In the genomic region with DNA sequence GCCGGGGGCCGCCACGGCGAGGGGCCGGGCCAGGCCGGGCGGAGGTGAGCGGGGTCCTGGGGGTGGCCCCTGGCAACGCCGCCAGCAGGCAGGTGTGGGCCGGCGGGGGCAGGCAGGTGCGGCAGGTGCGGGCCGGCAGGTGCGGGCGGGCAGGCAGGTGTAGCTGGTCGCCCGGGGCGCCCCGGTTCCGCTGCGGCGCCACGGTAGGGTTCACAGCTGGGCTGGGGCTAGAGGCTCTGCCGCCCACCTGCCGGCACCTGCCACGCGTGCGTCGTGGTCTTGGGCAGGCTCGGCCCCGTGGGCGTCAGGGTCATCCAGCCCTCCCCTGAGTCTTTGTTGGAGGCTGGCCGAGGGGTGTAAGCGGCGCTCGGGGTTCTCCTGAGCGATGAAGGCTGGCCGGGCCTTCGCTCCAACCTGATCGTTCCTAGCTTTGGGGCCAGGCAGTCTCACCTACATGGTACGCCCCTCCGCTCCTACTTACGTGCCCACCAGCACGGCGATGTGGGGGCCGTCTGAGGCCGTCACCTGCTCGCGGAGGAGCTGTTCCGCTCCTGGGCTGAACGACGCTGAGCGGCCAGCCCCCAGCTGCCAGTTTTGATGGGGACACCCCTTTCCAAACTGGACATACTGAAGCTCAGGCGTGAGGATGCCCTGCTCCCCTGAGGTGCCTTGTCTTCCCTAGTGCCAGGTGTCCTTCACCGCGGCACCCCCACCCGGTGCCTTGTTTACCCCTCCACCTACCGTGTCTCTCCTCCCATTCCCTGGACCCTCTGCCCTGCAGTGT, we compare ENCODE assay signal across 1 cellular context.
TF ChIP-seq lines count a peak whose summit lies in the region.

No MANE protein-coding gene starts in this region.

TF ChIP-seq in GM12878, 131 proteins besides CTCF, POLR2A, EP300 and RAD21:
- TF ChIP-seq TCF12 (IDR thresholded peaks at IDR 0.05; ENCODE audit: low read depth, low read length) (peak; percentile 97), EGR1 (IDR thresholded peaks at IDR 0.05; ENCODE audit: borderline replicate concordance in 1 of 2, low read depth in 2 of 2, low read length in 2 of 2) (peak in 1 of 2 experiments; percentile 60; a peak in 1 of 3 replicates), ZSCAN29 (IDR thresholded peaks at IDR 0.05) (peak; percentile 75; the same call in 1 of the 2 replicates), FOXK2 (IDR thresholded peaks at IDR 0.05) (no peak), IKZF1 (conservative IDR thresholded peaks at IDR 0.05) (peak; percentile 72), BHLHE40 (IDR thresholded peaks at IDR 0.05; ENCODE audit: borderline replicate concordance in 1 of 2, low read depth in 2 of 2, low read length in 1 of 2) (peak; percentile 86 to 96), ATF7 (IDR thresholded peaks at IDR 0.05; ENCODE audit: low read depth) (no peak), POLR2AphosphoS2 (IDR thresholded peaks at IDR 0.05; ENCODE audit: low read depth, low read length) (peak; percentile 34; the same call in 1 of the 2 replicates), SMAD5 (IDR thresholded peaks at IDR 0.05; ENCODE audit: low read depth) (0 out of 2 replicates have a peak, but pooled peaks have one; percentile 15), ZNF207 (IDR thresholded peaks at IDR 0.05; ENCODE audit: borderline replicate concordance) (0 out of 2 replicates have a peak, but pooled peaks have one; percentile 68), POLR2AphosphoS5 (IDR thresholded peaks at IDR 0.05; ENCODE audit: low read length) (peak; percentile 20; the same call in 1 of the 2 replicates), CREM (IDR thresholded peaks at IDR 0.05; ENCODE audit: low read depth) (0 out of 2 replicates have a peak, but pooled peaks have one; percentile 47), RB1 (IDR thresholded peaks at IDR 0.05; ENCODE audit: borderline replicate concordance) (0 out of 2 replicates have a peak, but pooled peaks have one; percentile 42), NR2F1 (conservative IDR thresholded peaks at IDR 0.05) (peak; percentile 85), GATAD2B (conservative IDR thresholded peaks at IDR 0.05; ENCODE audit: low read depth) (peak; percentile 70), TCF3 (IDR thresholded peaks at IDR 0.05; ENCODE audit: borderline replicate concordance, insufficient read depth, low read depth, low read length) (0 out of 2 replicates have a peak, but pooled peaks have one; percentile 79), CBX5 (IDR thresholded peaks at IDR 0.05; ENCODE audit: low read depth) (no peak), ZBTB4 (CRISPR knock-in tag; IDR thresholded peaks at IDR 0.05) (no peak), ASH2L (IDR thresholded peaks at IDR 0.05; ENCODE audit: borderline replicate concordance, low read depth) (peak; percentile 34; the same call in 1 of the 2 replicates), MXI1 (IDR thresholded peaks at IDR 0.05; ENCODE audit: low read depth, low read length) (peak; percentile 43; the same call in 1 of the 2 replicates), SMARCA5 (IDR thresholded peaks at IDR 0.05) (no peak), DPF2 (IDR thresholded peaks at IDR 0.05) (0 out of 2 replicates have a peak, but pooled peaks have one; percentile 65), LARP7 (IDR thresholded peaks at IDR 0.05) (peak; percentile 48; the same call in 1 of the 2 replicates), RUNX3 (IDR thresholded peaks at IDR 0.05; ENCODE audit: low read length) (peak; percentile 21; the same call in 1 of the 2 replicates), BACH1 (IDR thresholded peaks at IDR 0.05; ENCODE audit: borderline replicate concordance) (peak; percentile 52)
TF ChIP-seq in GM12878: peak in this region for 20.
